In the genomic region with DNA sequence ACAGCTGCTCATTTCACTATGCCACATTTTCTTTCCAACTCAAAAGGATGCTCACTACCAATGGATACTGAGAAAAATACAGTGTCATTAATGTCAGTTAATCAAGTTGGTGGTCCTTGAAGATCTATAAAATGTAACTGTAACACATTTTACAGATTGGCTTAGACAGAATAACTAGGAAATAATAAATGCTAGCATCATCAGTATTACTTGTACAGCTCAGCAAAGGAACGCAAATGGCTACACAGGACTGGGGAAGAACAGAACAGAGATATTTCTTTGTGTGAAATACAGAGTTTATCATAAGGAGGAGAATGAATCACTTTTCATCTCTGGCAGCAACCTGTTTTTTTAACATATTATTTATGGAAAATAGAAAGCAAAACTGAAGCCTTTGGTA, we compare ENCODE assay signal across 1 cellular context.
A peak's percentile ranks its signal among the peaks of the same experiment; 100 is the strongest.
TF ChIP-seq lines count a peak whose summit lies in the region.

No MANE protein-coding gene starts in this region.

TF ChIP-seq in GM12878, 131 proteins besides CTCF, POLR2A, EP300 and RAD21 (continued from another document):
- TF ChIP-seq, protein P1, sequence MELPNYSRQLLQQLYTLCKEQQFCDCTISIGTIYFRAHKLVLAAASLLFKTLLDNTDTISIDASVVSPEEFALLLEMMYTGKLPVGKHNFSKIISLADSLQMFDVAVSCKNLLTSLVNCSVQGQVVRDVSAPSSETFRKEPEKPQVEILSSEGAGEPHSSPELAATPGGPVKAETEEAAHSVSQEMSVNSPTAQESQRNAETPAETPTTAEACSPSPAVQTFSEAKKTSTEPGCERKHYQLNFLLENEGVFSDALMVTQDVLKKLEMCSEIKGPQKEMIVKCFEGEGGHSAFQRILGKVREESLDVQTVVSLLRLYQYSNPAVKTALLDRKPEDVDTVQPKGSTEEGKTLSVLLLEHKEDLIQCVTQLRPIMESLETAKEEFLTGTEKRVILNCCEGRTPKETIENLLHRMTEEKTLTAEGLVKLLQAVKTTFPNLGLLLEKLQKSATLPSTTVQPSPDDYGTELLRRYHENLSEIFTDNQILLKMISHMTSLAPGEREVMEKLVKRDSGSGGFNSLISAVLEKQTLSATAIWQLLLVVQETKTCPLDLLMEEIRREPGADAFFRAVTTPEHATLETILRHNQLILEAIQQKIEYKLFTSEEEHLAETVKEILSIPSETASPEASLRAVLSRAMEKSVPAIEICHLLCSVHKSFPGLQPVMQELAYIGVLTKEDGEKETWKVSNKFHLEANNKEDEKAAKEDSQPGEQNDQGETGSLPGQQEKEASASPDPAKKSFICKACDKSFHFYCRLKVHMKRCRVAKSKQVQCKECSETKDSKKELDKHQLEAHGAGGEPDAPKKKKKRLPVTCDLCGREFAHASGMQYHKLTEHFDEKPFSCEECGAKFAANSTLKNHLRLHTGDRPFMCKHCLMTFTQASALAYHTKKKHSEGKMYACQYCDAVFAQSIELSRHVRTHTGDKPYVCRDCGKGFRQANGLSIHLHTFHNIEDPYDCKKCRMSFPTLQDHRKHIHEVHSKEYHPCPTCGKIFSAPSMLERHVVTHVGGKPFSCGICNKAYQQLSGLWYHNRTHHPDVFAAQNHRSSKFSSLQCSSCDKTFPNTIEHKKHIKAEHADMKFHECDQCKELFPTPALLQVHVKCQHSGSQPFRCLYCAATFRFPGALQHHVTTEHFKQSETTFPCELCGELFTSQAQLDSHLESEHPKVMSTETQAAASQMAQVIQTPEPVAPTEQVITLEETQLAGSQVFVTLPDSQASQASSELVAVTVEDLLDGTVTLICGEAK (IDR thresholded peaks at IDR 0.05; ENCODE audit: borderline replicate concordance): peak; percentile 23; the same call in 1 of the 2 replicates
- no peak for TF ChIP-seq HCFC1 (IDR thresholded peaks at IDR 0.05; ENCODE audit: low read length)
